In the genomic region with DNA sequence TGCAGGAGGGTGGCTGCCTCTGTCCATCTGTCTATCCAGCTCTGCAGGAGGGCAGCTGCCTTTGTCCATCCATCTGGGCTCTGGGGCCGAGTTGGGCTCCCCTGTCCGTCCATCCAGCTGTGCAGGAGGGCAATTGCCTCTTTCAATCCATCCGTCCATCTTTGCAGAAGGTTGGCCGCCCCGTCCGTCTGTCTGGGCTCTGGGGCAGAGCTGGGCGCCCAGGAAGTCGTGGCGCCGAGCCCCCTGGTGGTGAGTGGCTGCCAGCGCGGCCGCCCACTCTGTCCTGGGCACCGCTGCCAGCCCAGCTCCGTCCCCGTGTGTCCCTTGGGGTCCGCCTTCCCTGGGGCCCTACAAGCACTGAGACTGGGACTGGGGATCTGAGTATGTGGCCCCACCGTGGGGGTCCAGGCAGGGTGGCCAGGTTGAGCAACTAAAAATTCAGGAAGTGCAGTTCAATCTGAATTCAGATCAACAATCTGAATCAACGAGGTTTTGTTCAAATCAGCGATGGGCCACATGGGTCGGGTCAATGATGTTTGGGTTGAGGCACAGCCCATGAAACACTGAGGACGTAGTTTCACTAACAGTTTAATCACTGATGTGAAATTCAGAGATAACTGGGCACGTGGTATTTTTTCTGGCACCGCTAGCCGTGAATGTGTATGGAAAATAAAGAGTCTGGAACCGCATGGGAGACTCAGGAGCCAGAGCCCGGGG, we compare ENCODE assay signal across 8 cellular contexts.
A peak's percentile ranks its signal among the peaks of the same experiment; 100 is the strongest.
DNase-seq lines count a peak whose midpoint lies in the region; ATAC-seq and TF ChIP-seq lines count a peak whose summit lies in the region.

No MANE protein-coding gene starts in this region.

- peaks cover 3 to 28% of the 10 kb centered on the region in 2 donors for H3K4me1 ChIP-seq in ascending aorta

- H3K27ac ChIP-seq in ascending aorta = peak overlapping the region in 1 of 2 donors; percentile 0

- ATAC-seq in sciatic nerve (peak; percentile 31), GM21423 (IDR thresholded peaks at IDR 0.05; ENCODE audit: unreplicated experiment) (no peak), HG02981 (IDR thresholded peaks at IDR 0.05; ENCODE audit: unreplicated experiment) (no peak), HG02852 (IDR thresholded peaks at IDR 0.05; ENCODE audit: unreplicated experiment) (no peak)

- H3K36me3 ChIP-seq in ascending aorta = no peaks in the 10 kb centered on the region

- H3K9me3 ChIP-seq in ascending aorta = no peaks in the 10 kb centered on the region

- H3K27me3 ChIP-seq in ascending aorta = no peaks in the 10 kb centered on the region

- peak; percentile 65 for TF ChIP-seq CTCF in GM12864 (IDR thresholded peaks at IDR 0.05; ENCODE audit: low read depth, low read length, missing control alignments)
- TF ChIP-seq CTCF in ascending aorta (IDR thresholded peaks at IDR 0.05) = peak; percentile 53 to 62 (median 56)

- DNase-seq in GM12864 (ENCODE audit: low read depth) (no peak), RPMI8226 (peak; percentile 54), ascending aorta (ENCODE audit: low spot score in 2 of 2) (no peak), sciatic nerve (ENCODE audit: low spot score) (no peak), middle frontal gyrus (ENCODE audit: extremely low spot score, low spot score) (no peak)

- H3K4me3 ChIP-seq in GM12864 (ENCODE audit: low read depth, low read length) (no peak overlapping the region), ascending aorta (no peak overlapping the region)

- intact Hi-C loops in ascending aorta (cut with DNase I) = loop anchor here (2.0 kb wide), 1 partner anchor 47 kb away; no protein-coding TSS in a partner anchor
- intact Hi-C loops in sciatic nerve (cut with DNase I) = no loop called here
